10 cellular contexts compared by ENCODE assay signal in the genomic region with DNA sequence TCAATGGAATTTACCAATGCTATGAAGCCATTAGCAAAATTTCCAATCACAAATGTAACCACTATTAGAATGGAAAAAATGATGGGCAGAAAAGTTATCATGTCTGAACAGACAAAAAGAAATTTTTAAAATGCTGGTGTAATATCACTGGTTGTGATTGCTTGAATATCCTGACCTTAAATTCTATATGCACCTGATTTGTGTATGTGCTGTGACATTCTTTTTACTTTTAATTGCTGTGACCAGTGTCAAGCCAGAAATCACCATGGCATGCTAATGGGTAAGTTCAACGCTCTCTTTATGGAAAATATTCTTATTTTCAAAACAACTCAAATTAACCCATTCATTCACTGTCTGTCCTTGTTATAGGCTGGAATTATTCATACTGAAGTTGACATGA. TPM values are rescaled to one million over a fixed set of nuclear protein-coding genes. Genes with fewer than 3 reads are reported as not detected.
DNase-seq lines count a peak whose midpoint lies in the region; ATAC-seq, FAIRE-seq and TF ChIP-seq lines count a peak whose summit lies in the region.
"Not testable (repeated sequence)": the region's sequence is repeated elsewhere in the genome, so short reads cannot be mapped to it uniquely, and the experiment has no call there.
"Had no signal": no experiment of that assay in that cellular context is flagged by ENCODE, and none has a peak within 500 bp of the region (broad histone marks: within the 10 kb centered on the region; RNA-seq: fewer than 3 reads in every experiment).

A gene with protein sequence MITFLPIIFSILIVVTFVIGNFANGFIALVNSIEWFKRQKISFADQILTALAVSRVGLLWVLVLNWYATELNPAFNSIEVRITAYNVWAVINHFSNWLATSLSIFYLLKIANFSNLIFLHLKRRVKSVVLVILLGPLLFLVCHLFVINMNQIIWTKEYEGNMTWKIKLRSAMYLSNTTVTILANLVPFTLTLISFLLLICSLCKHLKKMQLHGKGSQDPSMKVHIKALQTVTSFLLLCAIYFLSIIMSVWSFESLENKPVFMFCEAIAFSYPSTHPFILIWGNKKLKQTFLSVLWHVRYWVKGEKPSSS (minus strand): TSS at position 101 of the 400 bp plus-strand sequence. CDS start 0 bp downstream, at position 101.

- CTCF ChIA-PET in activated CD4-positive, alpha-beta T cell treated with anti-CD3 and anti-CD28 coated beads, Interleukin-2, amount 10 ng/mL, durations not matched to agents 7 days and 5 days (lab: Charles Lee) = not testable (repeated sequence)

- POLR2A ChIA-PET in activated CD4-positive, alpha-beta T cell treated with anti-CD3 and anti-CD28 coated beads, Interleukin-2, amount 10 ng/mL, durations not matched to agents 7 days and 5 days (lab: Charles Lee) = not testable (repeated sequence)

- not testable (repeated sequence) for H3K9me3 ChIP-seq in ascending aorta

- intact Hi-C loops in ascending aorta (cut with DNase I) = not testable (repeated sequence)

- H3K4me3 Mint-ChIP-seq in activated CD4-positive, alpha-beta T cell treated with anti-CD3 and anti-CD28 coated beads, Interleukin-2, amount 10 ng/mL, durations not matched to agents 7 days and 5 days; immature natural killer cell; memory B cell: not testable (repeated sequence)

- H3K4me3 ChIP-seq in ascending aorta = not testable (repeated sequence)

- DNase-seq in H54 (ENCODE audit: insufficient read length, low spot score); activated CD4-positive, alpha-beta T cell treated with anti-CD3 and anti-CD28 coated beads, Interleukin-2, amount 10 ng/mL, durations not matched to agents 7 days and 5 days; ascending aorta (ENCODE audit: low spot score in 2 of 2); immature natural killer cell; memory B cell (ENCODE audit: low spot score in 2 of 2); occipital lobe (lab: John Stamatoyannopoulos, UW): not testable (repeated sequence)

- H3K27me3 ChIP-seq in ascending aorta = not testable (repeated sequence)

- not testable (repeated sequence) for H3K27me3 Mint-ChIP-seq in activated CD4-positive, alpha-beta T cell treated with anti-CD3 and anti-CD28 coated beads, Interleukin-2, amount 10 ng/mL, durations not matched to agents 7 days and 5 days; immature natural killer cell (ENCODE audit: low read depth in 3 of 3); memory B cell

- peak within 1 kb of the TSS; percentile 11 for H3K27ac Mint-ChIP-seq in activated CD4-positive, alpha-beta T cell treated with anti-CD3 and anti-CD28 coated beads, Interleukin-2, amount 10 ng/mL, durations not matched to agents 7 days and 5 days
- H3K27ac Mint-ChIP-seq in immature natural killer cell = peak within 1 kb of the TSS in 4 of 6 donors; percentile 14 to 35 (median 20)
- H3K27ac Mint-ChIP-seq in memory B cell = peak within 1 kb of the TSS; percentile 63

- not testable (repeated sequence) for H3K27ac ChIP-seq in ascending aorta

- not testable (repeated sequence) for TF ChIP-seq CTCF in ascending aorta (IDR thresholded peaks at IDR 0.05)

- peaks cover 17% of the 10 kb centered on the region for H3K36me3 Mint-ChIP-seq in activated CD4-positive, alpha-beta T cell treated with anti-CD3 and anti-CD28 coated beads, Interleukin-2, amount 10 ng/mL, durations not matched to agents 7 days and 5 days (ENCODE audit: low read depth)
- not testable (repeated sequence) for H3K36me3 Mint-ChIP-seq in immature natural killer cell, memory B cell

- not testable (repeated sequence) for ATAC-seq in memory B cell (ENCODE audit: low read depth)

- H3K4me1 Mint-ChIP-seq in activated CD4-positive, alpha-beta T cell treated with anti-CD3 and anti-CD28 coated beads, Interleukin-2, amount 10 ng/mL, durations not matched to agents 7 days and 5 days = not testable (repeated sequence)
- H3K4me1 Mint-ChIP-seq in immature natural killer cell (peaks cover 8 to 40% of the 10 kb centered on the region in 2 donors), memory B cell (peaks cover 11% of the 10 kb centered on the region)

- FAIRE-seq in H54 (lab: Jason Lieb, UNC) = peak; percentile 30

- TF ChIP-seq POLR2A in H54 (IDR thresholded peaks at IDR 0.05; ENCODE audit: low read depth, low read length) = not testable (repeated sequence)

- not testable (repeated sequence) for H3K9me3 Mint-ChIP-seq in activated CD4-positive, alpha-beta T cell treated with anti-CD3 and anti-CD28 coated beads, Interleukin-2, amount 10 ng/mL, durations not matched to agents 7 days and 5 days; immature natural killer cell; memory B cell

- H3K36me3 ChIP-seq in ascending aorta = not testable (repeated sequence)

- not testable (repeated sequence) for H3K4me1 ChIP-seq in ascending aorta

RNA-seq across cellular contexts. Expression of the gene that starts here (rescaled TPM):
- 1 to 10 TPM in 1 of 2 experiments, under 1 TPM in 1; 0.97 to 1.2 TPM for total RNA-seq in activated CD4-positive, alpha-beta T cell treated with anti-CD3 and anti-CD28 coated beads, Interleukin-2, amount 10 ng/mL, durations not matched to agents 7 days and 5 days
- 23.2 TPM for total RNA-seq in ascending aorta
- not detected for polyA plus RNA-seq in immature natural killer cell
- total RNA-seq in occipital lobe = 12.3 TPM
- total RNA-seq: Daoy, G401, GM23248, H1 had no signal
- polyA plus RNA-seq: GM23248 had no signal

Comparison
In these comparisons a context has a peak if more than half of its experiments do, and no peak if none do; other contexts are left out.
1. H3K27ac Mint-ChIP-seq: peak in every context shown above with its lines; median percentile 63 in memory B cell; 20 in immature natural killer cell; 11 in activated CD4-positive, alpha-beta T cell treated with anti-CD3 and anti-CD28 coated beads, Interleukin-2, amount 10 ng/mL, durations not matched to agents 7 days and 5 days.